Comparison of ENCODE assay signal across 21 cellular contexts in genomic region chr1:14242870-14243269, GRCh38.
DNase-seq lines count a peak whose midpoint lies in the region; ATAC-seq, FAIRE-seq and TF ChIP-seq lines count a peak whose summit lies in the region.
"Had no signal": no experiment of that assay in that cellular context is flagged by ENCODE, and none has a peak within 500 bp of the region (broad histone marks: within the 10 kb centered on the region; RNA-seq: fewer than 3 reads in every experiment).

No MANE protein-coding gene starts in this region.

- DNase-seq in Jurkat, Clone E6-1 (ENCODE audit: low read depth, low spot score): peak; percentile 25
- DNase-seq in K562 (ENCODE audit: extremely low read depth in 1 of 4, low spot score in 3 of 4) (no peak), hepatic stellate cell (ENCODE audit: low spot score) (no peak)
- DNase-seq in activated CD4-positive, alpha-beta T cell treated with anti-CD3 and anti-CD28 coated beads, Interleukin-2, amount 50 U/mL, for 48 hours: no peak
- DNase-seq: 8988T; Calu3; CD8-positive, alpha-beta T cell; DMS79 treated with DMSO at 0.1 percent for 48 hours; EL; GM23248; HFFc6 had no signal

- no peaks in the 10 kb centered on the region; the same call in 1 of the 2 replicates for H3K27me3 ChIP-seq in BLaER1
- H3K27me3 ChIP-seq in K562 (ENCODE audit: control insufficient read depth in 2 of 2, insufficient read depth in 2 of 2, low read length in 2 of 2): peaks cover 0 to 14% of the 10 kb centered on the region in 2 experiments; a peak in 3 of 5 replicates
- H3K27me3 ChIP-seq in neuron (ENCODE audit: insufficient read depth, low read length): no peaks in the 10 kb centered on the region
- H3K27me3 ChIP-seq: BLaER1 treated with 17β-estradiol and CSF1 and Interleukin-3, amounts not matched to agents 10 nM and 100 nM had no signal

- POLR2A ChIA-PET in K562 (lab: Yijun Ruan, JAX): interaction anchor here (1.4 to 1.8 kb wide), 2 partner anchors 10 to 20 kb away, joined by 3 to 5 read pairs; no protein-coding TSS in a partner anchor

- CTCF ChIA-PET in K562 (lab: Yijun Ruan, JAX; ENCODE audit: low intra/inter-chr PET ratio): no interaction called here

- H3K27ac ChIP-seq in BLaER1 (no peak overlapping the region), K562 (ENCODE audit: extremely low read depth, low read depth, low read length) (no peak overlapping the region)
- H3K27ac ChIP-seq: BLaER1 treated with 17β-estradiol and CSF1 and Interleukin-3, amounts not matched to agents 10 nM and 100 nM; GM23248; HL-60 had no signal

- H3K9ac ChIP-seq in BLaER1 (no peak overlapping the region), K562 (ENCODE audit: insufficient read depth in 1 of 2, low read depth in 2 of 2, low read length in 2 of 2) (no peak overlapping the region)
- H3K9ac ChIP-seq: BLaER1 treated with 17β-estradiol and CSF1 and Interleukin-3, amounts not matched to agents 10 nM and 100 nM; GM23248 had no signal

- no peak overlapping the region for H3K4me3 ChIP-seq in BLaER1
- H3K4me3 ChIP-seq in Jurkat, Clone E6-1 (ENCODE audit: low read length): no peak overlapping the region
- H3K4me3 ChIP-seq in K562: no peak overlapping the region
- H3K4me3 ChIP-seq in neuron (ENCODE audit: low read length): no peak overlapping the region
- H3K4me3 ChIP-seq: BLaER1 treated with 17β-estradiol and CSF1 and Interleukin-3, amounts not matched to agents 10 nM and 100 nM; GM12878; GM23248 had no signal

- TF ChIP-seq CTCF in K562 (IDR thresholded peaks at IDR 0.05 in 2 of 3, conservative IDR thresholded peaks at IDR 0.05 in 1 of 3; ENCODE audit: insufficient read depth in 2 of 3, low read depth in 1 of 3, low read length in 3 of 3): no peak

- H3K36me3 ChIP-seq in BLaER1 (no peaks in the 10 kb centered on the region), K562 (ENCODE audit: control insufficient read depth, insufficient read depth, low read length) (no peaks in the 10 kb centered on the region), neuron (ENCODE audit: insufficient read depth, low read length) (no peaks in the 10 kb centered on the region)
- H3K36me3 ChIP-seq: BLaER1 treated with 17β-estradiol and CSF1 and Interleukin-3, amounts not matched to agents 10 nM and 100 nM had no signal

- no peak for ATAC-seq in K562
- no peak for ATAC-seq in GM18870 (IDR thresholded peaks at IDR 0.05; ENCODE audit: unreplicated experiment)
- ATAC-seq in GM19328 (IDR thresholded peaks at IDR 0.05; ENCODE audit: unreplicated experiment): no peak
- ATAC-seq: CD8-positive, alpha-beta T cell; GM12878; HCT116 had no signal

- peak overlapping the region; percentile 14; the same call in 1 of the 2 replicates for H3K4me2 ChIP-seq in BLaER1
- H3K4me2 ChIP-seq in K562 (ENCODE audit: insufficient read depth, low read length): no peak overlapping the region

- intact Hi-C loops in K562 (cut with micrococcal nuclease): no loop called here

- no TSS peak for BruUV-seq in K562 (replicated peaks; lab: Mats Ljungman, UMichigan)

- H4K20me1 ChIP-seq in BLaER1 (no peaks in the 10 kb centered on the region), K562 (replicated peaks; ENCODE audit: control insufficient read depth, insufficient read depth, low read length) (no peaks in the 10 kb centered on the region)
- H4K20me1 ChIP-seq: BLaER1 treated with 17β-estradiol and CSF1 and Interleukin-3, amounts not matched to agents 10 nM and 100 nM had no signal

- H3K4me1 ChIP-seq in BLaER1 (peaks cover 8% of the 10 kb centered on the region), K562 (replicated peaks in 1 of 2; ENCODE audit: control insufficient read depth in 2 of 2, insufficient read depth in 2 of 2, low read length in 2 of 2) (no peaks in the 10 kb centered on the region), neuron (ENCODE audit: insufficient read depth, low read length) (peaks cover 35% of the 10 kb centered on the region)

- no peak overlapping the region for H2AFZ ChIP-seq in K562 (ENCODE audit: low read depth, low read length)
- H2AFZ ChIP-seq in neuron (ENCODE audit: low read depth, low read length): peak overlapping the region; percentile 10
- H2AFZ ChIP-seq: GM23248 had no signal

- no peak for TF ChIP-seq POLR2A in K562 (conservative IDR thresholded peaks at IDR 0.05)

- H3K9me1 ChIP-seq in K562 (ENCODE audit: control insufficient read depth, insufficient read depth, low read length): no peaks in the 10 kb centered on the region

- no peak for FAIRE-seq in K562 (lab: Jason Lieb, UNC)
- FAIRE-seq: GM12878, GM19239, H54 had no signal

- H3K9me3 ChIP-seq in BLaER1 (no peaks in the 10 kb centered on the region), K562 (replicated peaks; ENCODE audit: control insufficient read depth, insufficient read depth, low read depth, low read length) (no peaks in the 10 kb centered on the region), neuron (ENCODE audit: low read length) (no peaks in the 10 kb centered on the region)
- H3K9me3 ChIP-seq: BLaER1 treated with 17β-estradiol and CSF1 and Interleukin-3, amounts not matched to agents 10 nM and 100 nM had no signal

- H3K79me2 ChIP-seq in K562 (ENCODE audit: control insufficient read depth, insufficient read depth, low read length): no peaks in the 10 kb centered on the region

- no peak for TF ChIP-seq EP300 in K562 (IDR thresholded peaks at IDR 0.05; ENCODE audit: low read length)

- WGBS in K562 (ENCODE audit: insufficient coverage, low coverage, missing lambda C conversion rate): 2% methylated on average over 8 of the region's 8 CpGs

- in situ Hi-C loops in K562 (cut with MboI): no loop called here

- no peak for TF ChIP-seq RAD21 in K562 (CRISPR knock-in tag; conservative IDR thresholded peaks at IDR 0.05 in 1 of 2, IDR thresholded peaks at IDR 0.05 in 1 of 2)

TF ChIP-seq in K562, 482 proteins besides CTCF, POLR2A, EP300 and RAD21:
- TF ChIP-seq HDAC8 (tag; IDR thresholded peaks at IDR 0.05) (no peak), TFE3 (CRISPR knock-in tag; IDR thresholded peaks at IDR 0.05) (peak; percentile 34; the same call in 1 of the 2 replicates)
